Comparison of ENCODE assay signal across 8 cellular contexts in the genomic region with DNA sequence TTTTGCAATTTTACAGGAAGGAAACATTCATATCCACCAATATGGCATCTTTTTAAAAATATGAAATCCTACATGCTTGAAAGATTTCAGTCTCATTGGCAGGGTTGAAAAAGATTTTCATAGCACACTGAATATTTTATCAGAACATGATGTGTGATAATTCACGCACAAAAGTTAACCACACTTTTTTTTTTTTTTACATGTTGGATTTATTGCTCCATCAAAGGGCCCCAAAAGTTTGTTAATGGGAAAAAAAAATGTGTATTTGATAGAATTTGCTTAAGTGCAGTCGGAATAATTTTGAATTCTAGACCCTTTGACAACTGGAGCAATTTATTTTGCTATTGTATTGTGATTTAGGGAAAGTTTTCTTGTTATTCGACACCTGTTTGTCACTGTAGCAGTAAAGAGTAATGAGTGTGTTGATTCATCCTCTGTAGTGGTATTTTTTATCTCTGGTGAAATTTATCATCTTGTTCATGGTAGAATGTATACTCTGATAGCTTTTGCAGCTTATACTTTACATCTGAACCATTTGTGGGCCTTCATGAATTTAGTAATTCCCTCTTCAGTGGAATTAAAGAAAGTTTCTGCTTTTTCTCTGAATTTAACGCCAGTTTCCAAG. TPM values are rescaled to one million over a fixed set of nuclear protein-coding genes. Genes with fewer than 3 reads are reported as not detected.
DNase-seq lines count a peak whose midpoint lies in the region; ATAC-seq and TF ChIP-seq lines count a peak whose summit lies in the region.

No MANE protein-coding gene starts in this region.

- 51% methylated on average over 3 of the region's 4 CpGs for WGBS in HUES64

- H3K4me1 ChIP-seq in HUES64 (ENCODE audit: insufficient read depth, low read length), result peaks cover 15% of the 10 kb centered on the region

- H3K9me3 Mint-ChIP-seq in central memory CD8-positive, alpha-beta T cell, result no peaks in the 10 kb centered on the region
- H3K9me3 Mint-ChIP-seq in naive thymus-derived CD8-positive, alpha-beta T cell, result no peaks in the 10 kb centered on the region

- no peak for ATAC-seq in central memory CD8-positive, alpha-beta T cell (replicated peaks; ENCODE audit: extremely low read depth, poor library complexity, severe bottlenecking)
- no peak for ATAC-seq in naive thymus-derived CD8-positive, alpha-beta T cell
- ATAC-seq in HG02938 (IDR thresholded peaks at IDR 0.05; ENCODE audit: unreplicated experiment) (no peak), HG03159 (IDR thresholded peaks at IDR 0.05; ENCODE audit: unreplicated experiment) (no peak)

- peak overlapping the region; percentile 53 for H3K4me3 ChIP-seq in AG09309 (ENCODE audit: control insufficient read depth, low read depth, low read length)
- peak overlapping the region; percentile 80 for H3K4me3 ChIP-seq in HUES64 (ENCODE audit: low read length)

- TF ChIP-seq CTCF in AG09309 (IDR thresholded peaks at IDR 0.05; ENCODE audit: control insufficient read depth, insufficient read depth, low read depth, low read length, missing control alignments), result no peak

- peaks cover 8% of the 10 kb centered on the region for H3K4me1 Mint-ChIP-seq in central memory CD8-positive, alpha-beta T cell
- peaks cover 8 to 23% (median 21%) of the 10 kb centered on the region in 4 donors for H3K4me1 Mint-ChIP-seq in naive thymus-derived CD8-positive, alpha-beta T cell

- peaks cover 3% of the 10 kb centered on the region for H3K36me3 Mint-ChIP-seq in central memory CD8-positive, alpha-beta T cell (ENCODE audit: insufficient read depth)
- no peaks in the 10 kb centered on the region for H3K36me3 Mint-ChIP-seq in naive thymus-derived CD8-positive, alpha-beta T cell

- peaks cover 22% of the 10 kb centered on the region for H3K27me3 Mint-ChIP-seq in central memory CD8-positive, alpha-beta T cell
- peaks cover 0 to 49% (median 12%) of the 10 kb centered on the region in 5 donors for H3K27me3 Mint-ChIP-seq in naive thymus-derived CD8-positive, alpha-beta T cell

- POLR2A ChIA-PET in naive thymus-derived CD8-positive, alpha-beta T cell (lab: Charles Lee), result no interaction called here

- no peak overlapping the region for H3K27ac ChIP-seq in HUES64 (ENCODE audit: low read depth, low read length)

- no peaks in the 10 kb centered on the region for H3K9me3 ChIP-seq in HUES64 (ENCODE audit: insufficient read depth, low read depth, low read length)

- H3K27ac Mint-ChIP-seq in central memory CD8-positive, alpha-beta T cell (ENCODE audit: low read depth), result no peak overlapping the region
- peak overlapping the region in 2 of 10 donors; percentile 18 to 28 for H3K27ac Mint-ChIP-seq in naive thymus-derived CD8-positive, alpha-beta T cell

- H3K9ac ChIP-seq in HUES64 (ENCODE audit: low read depth, low read length), result peak overlapping the region; percentile 78

- H3K27me3 ChIP-seq in HUES64 (ENCODE audit: insufficient read depth, low read length), result peaks cover 7% of the 10 kb centered on the region; the same call in 1 of the 2 replicates

- peak overlapping the region; percentile 50 for H3K4me3 Mint-ChIP-seq in central memory CD8-positive, alpha-beta T cell
- H3K4me3 Mint-ChIP-seq in naive thymus-derived CD8-positive, alpha-beta T cell, result peak overlapping the region; percentile 47 to 79 (median 70)

- no peaks in the 10 kb centered on the region for H3K36me3 ChIP-seq in HUES64 (ENCODE audit: insufficient read depth, low read length)

- DNase-seq in AG09309 (ENCODE audit: low read depth) (no peak), NCI-H2081 (lab: John Stamatoyannopoulos, UW) (no peak), LoVo (ENCODE audit: low spot score) (no peak)
- no peak for DNase-seq in central memory CD8-positive, alpha-beta T cell (ENCODE audit: low spot score in 2 of 2)
- DNase-seq in naive thymus-derived CD8-positive, alpha-beta T cell, result no peak

RNA-seq across cellular contexts. Expression of gene EML1, which starts 1.1 kb away (rescaled TPM):
- 16.4 TPM for polyA plus RNA-seq in HUES64 (2013, experiment 1 of 2)
- polyA plus RNA-seq in HUES64 (2013, experiment 2 of 2), result 19.3 TPM
- total RNA-seq in naive thymus-derived CD8-positive, alpha-beta T cell, result not detected
- polyA plus RNA-seq in naive thymus-derived CD8-positive, alpha-beta T cell, result not detected
